18 cellular contexts compared by ENCODE assay signal in genomic region chr3:127396473-127396872, GRCh38.
A peak's percentile ranks its signal among the peaks of the same experiment; 100 is the strongest.
DNase-seq lines count a peak whose midpoint lies in the region; ATAC-seq and TF ChIP-seq lines count a peak whose summit lies in the region.
"Had no signal": no experiment of that assay in that cellular context is flagged by ENCODE, and none has a peak within 500 bp of the region (broad histone marks: within the 10 kb centered on the region; RNA-seq: fewer than 3 reads in every experiment).

No MANE protein-coding gene starts in this region.

- H2BK15ac ChIP-seq in H9 (ENCODE audit: low read depth, low read length), result no peak overlapping the region

- no peaks in the 10 kb centered on the region for H3K9me3 ChIP-seq in H9 (ENCODE audit: control insufficient read depth, low read depth, low read length)
- H3K9me3 ChIP-seq in iPS DF 6.9 (ENCODE audit: control insufficient read depth, insufficient read depth, low read length), result no peaks in the 10 kb centered on the region
- H3K9me3 ChIP-seq in upper lobe of right lung, result no peaks in the 10 kb centered on the region
- H3K9me3 ChIP-seq in T-helper 17 cell (ENCODE audit: control insufficient read depth, low read length, poor library complexity, severe bottlenecking), result no peaks in the 10 kb centered on the region
- H3K9me3 ChIP-seq: SJSA1 had no signal

- no peaks in the 10 kb centered on the region; a peak in 2 of 7 replicates for H3K36me3 Mint-ChIP-seq in H9 (ENCODE audit: insufficient read depth in 1 of 3, low read depth in 3 of 3)
- H3K36me3 Mint-ChIP-seq in T-helper 17 cell (ENCODE audit: low read depth), result no peaks in the 10 kb centered on the region
- H3K36me3 Mint-ChIP-seq: CD4-positive, CD25-positive, alpha-beta regulatory T cell had no signal

- peaks cover 46 to 61% of the 10 kb centered on the region in 2 experiments for H3K4me1 Mint-ChIP-seq in H9
- no peaks in the 10 kb centered on the region for H3K4me1 Mint-ChIP-seq in T-helper 17 cell
- H3K4me1 Mint-ChIP-seq: CD4-positive, CD25-positive, alpha-beta regulatory T cell had no signal

- peak; percentile 66 for DNase-seq in H9
- peak; percentile 35 for DNase-seq in iPS DF 6.9 (ENCODE audit: low read depth, low spot score)
- DNase-seq in mesenteric fat pad (ENCODE audit: low spot score), result peak; percentile 47
- DNase-seq in upper lobe of right lung, result peak; percentile 43
- DNase-seq in T-helper 17 cell, result no peak
- DNase-seq in NCI-H2171 treated with DMSO at 0.1 percent for 48 hours (lab: John Stamatoyannopoulos, UW), result no peak
- DNase-seq in SK-N-DZ (ENCODE audit: low spot score), result no peak
- DNase-seq: ACHN; CD4-positive, CD25-positive, alpha-beta regulatory T cell; DMS53; GM23248; Kasumi-1; NCI-H1417 treated with DMSO at 0.1 percent for 48 hours; NCI-H2029 treated with DMSO at 0.1 percent for 48 hours; NCI-H524 treated with DMSO at 0.1 percent for 48 hours; PC-3 had no signal

- H3K79me2 ChIP-seq in H9 (ENCODE audit: insufficient read depth, low read length), result no peaks in the 10 kb centered on the region

- H3K14ac ChIP-seq in H9 (ENCODE audit: insufficient read depth, low read length), result no peak overlapping the region

- peak overlapping the region; percentile 44 to 62; a peak in 4 of 5 replicates for H3K4me3 Mint-ChIP-seq in H9
- no peak overlapping the region for H3K4me3 Mint-ChIP-seq in T-helper 17 cell
- H3K4me3 Mint-ChIP-seq: CD4-positive, CD25-positive, alpha-beta regulatory T cell had no signal

- no peak overlapping the region for H3T11ph ChIP-seq in H9 (ENCODE audit: low read length)

- no CpG with 5 or more reads among the region's 8 CpGs for WGBS in H9 (ENCODE audit: extremely low coverage, insufficient read length, low lambda C conversion rate)
- no CpG with 5 or more reads among the region's 8 CpGs for WGBS in iPS DF 6.9 (ENCODE audit: insufficient coverage, insufficient read length)

- H4K8ac ChIP-seq in H9 (replicated peaks; ENCODE audit: insufficient read length, low read depth, low read length), result no peak overlapping the region

- H3K36me3 ChIP-seq in iPS DF 6.9 (ENCODE audit: control insufficient read depth, insufficient read depth, low read length), result no peaks in the 10 kb centered on the region
- no peaks in the 10 kb centered on the region for H3K36me3 ChIP-seq in upper lobe of right lung
- H3K36me3 ChIP-seq: SJSA1 had no signal

- no peak overlapping the region for H3K4me2 ChIP-seq in H9 (ENCODE audit: insufficient read depth, insufficient read length, low read length)

- no peak overlapping the region for H4K5ac ChIP-seq in H9 (ENCODE audit: insufficient read length, low read depth, low read length)

- H2BK20ac ChIP-seq in H9 (ENCODE audit: low read depth, low read length, poor library complexity, severe bottlenecking), result no peak overlapping the region

- H3K27me3 Mint-ChIP-seq in H9 (ENCODE audit: low read depth) (no peaks in the 10 kb centered on the region; the same call in 1 of the 2 replicates), T-helper 17 cell (peaks cover 29% of the 10 kb centered on the region)

- H3K4me3 ChIP-seq in iPS DF 6.9 (ENCODE audit: low read length) (no peak overlapping the region), upper lobe of right lung (no peak overlapping the region)
- H3K4me3 ChIP-seq: GM12878, GM23248, SJSA1 had no signal

- no peak overlapping the region for H4K91ac ChIP-seq in H9 (ENCODE audit: insufficient read length, low read depth, low read length)

- H3K4me1 ChIP-seq in H9 (ENCODE audit: insufficient read depth, low read length), result peaks cover 3% of the 10 kb centered on the region; the same call in 1 of the 2 replicates
- H3K4me1 ChIP-seq in iPS DF 6.9 (ENCODE audit: control insufficient read depth, insufficient read depth, low read length), result peaks cover 8% of the 10 kb centered on the region
- H3K4me1 ChIP-seq in upper lobe of right lung, result no peaks in the 10 kb centered on the region
- H3K4me1 ChIP-seq: SJSA1 had no signal

- H3K56ac ChIP-seq in H9 (ENCODE audit: insufficient read length, low read depth, low read length), result no peak overlapping the region

- TF ChIP-seq CTCF in H9 (conservative IDR thresholded peaks at IDR 0.05), result no peak
- TF ChIP-seq CTCF in upper lobe of right lung (IDR thresholded peaks at IDR 0.05), result no peak

- ATAC-seq in upper lobe of right lung (no peak), T-helper 17 cell (no peak)
- ATAC-seq: GM12878, PC-3 had no signal

- no peak overlapping the region for H2BK120ac ChIP-seq in H9 (ENCODE audit: low read depth, low read length, poor library complexity, severe bottlenecking)

- H3K18ac ChIP-seq in H9 (ENCODE audit: insufficient read length, low read depth, low read length), result no peak overlapping the region

- no peaks in the 10 kb centered on the region for H3K79me1 ChIP-seq in H9 (ENCODE audit: insufficient read depth, low read depth, low read length, poor library complexity, severe bottlenecking)

- H3K27ac Mint-ChIP-seq in H9, result peak overlapping the region; percentile 57 to 94 (median 87); a peak in 4 of 7 replicates
- H3K27ac Mint-ChIP-seq in T-helper 17 cell, result no peak overlapping the region
- H3K27ac Mint-ChIP-seq: CD4-positive, CD25-positive, alpha-beta regulatory T cell had no signal

- H4K20me1 ChIP-seq in H9 (ENCODE audit: control insufficient read depth, insufficient read depth, insufficient read length), result no peaks in the 10 kb centered on the region

- H3K23ac ChIP-seq in H9 (ENCODE audit: insufficient read length, low read depth, low read length), result no peak overlapping the region

- H2AFZ ChIP-seq in H9 (ENCODE audit: low read length), result no peak overlapping the region
- H2AFZ ChIP-seq: GM23248 had no signal

- H3K27me3 ChIP-seq in H9 (ENCODE audit: insufficient read depth, low read length), result no peaks in the 10 kb centered on the region
- no peaks in the 10 kb centered on the region for H3K27me3 ChIP-seq in iPS DF 6.9 (ENCODE audit: control insufficient read depth, insufficient read depth, low read length)
- no peaks in the 10 kb centered on the region for H3K27me3 ChIP-seq in upper lobe of right lung

- no peak overlapping the region for H3K4ac ChIP-seq in H9 (ENCODE audit: low read depth, low read length)

- no peak overlapping the region for H3K9ac ChIP-seq in H9 (ENCODE audit: extremely low read depth, insufficient read length, low read length)
- H3K9ac ChIP-seq: GM23248 had no signal

- H3K9me3 Mint-ChIP-seq in H9, result peaks cover 3% of the 10 kb centered on the region in 2 experiments; a peak in 3 of 5 replicates

- H2AK5ac ChIP-seq in H9 (ENCODE audit: insufficient read length, low read length), result no peak overlapping the region

- no peak overlapping the region for H2BK12ac ChIP-seq in H9 (ENCODE audit: insufficient read length, low read depth, low read length)

- no peak overlapping the region for H3K27ac ChIP-seq in H9 (ENCODE audit: insufficient read length, low read depth, low read length)
- no peak overlapping the region for H3K27ac ChIP-seq in iPS DF 6.9 (ENCODE audit: low read length)
- no peak overlapping the region for H3K27ac ChIP-seq in upper lobe of right lung
- H3K27ac ChIP-seq: GM23248, SJSA1 had no signal

- no peaks in the 10 kb centered on the region for H3K23me2 ChIP-seq in H9 (ENCODE audit: insufficient read length, low read depth, low read length, poor library complexity, severe bottlenecking)

- no peak overlapping the region for H2BK5ac ChIP-seq in H9 (ENCODE audit: insufficient read length, low read length)

- intact Hi-C loops in upper lobe of right lung (cut with DNase I), result no loop called here

Comparison
In these comparisons a context has a peak if more than half of its experiments do, and no peak if none do; other contexts are left out.
1. DNase-seq: peak in H9 (single experiment), iPS DF 6.9 (single experiment), mesenteric fat pad (single experiment) and upper lobe of right lung (single experiment); none in T-helper 17 cell (0 of 3), NCI-H2171 treated with DMSO at 0.1 percent for 48 hours (single experiment) and SK-N-DZ (single experiment).